In genomic region chr1:150559627-150560010, GRCh38 we compare ENCODE assay signal across 15 cellular contexts. TPM values are rescaled to one million over a fixed set of nuclear protein-coding genes. Genes with fewer than 3 reads are reported as not detected.
DNase-seq lines count a peak whose midpoint lies in the region; ATAC-seq and TF ChIP-seq lines count a peak whose summit lies in the region.
"Had no signal": no experiment of that assay in that cellular context is flagged by ENCODE, and none has a peak within 500 bp of the region (broad histone marks: within the 10 kb centered on the region; RNA-seq: fewer than 3 reads in every experiment).

No MANE protein-coding gene starts in this region.

- H3K4me1 Mint-ChIP-seq in CD4-positive, CD25-positive, alpha-beta regulatory T cell = peaks cover 12 to 48% (median 32%) of the 10 kb centered on the region in 4 donors

- H3K27ac ChIP-seq in CD4-positive, CD25-positive, alpha-beta regulatory T cell (ENCODE audit: insufficient read depth, low read length, poor library complexity, severe bottlenecking) = peak overlapping the region; percentile 95
- peak overlapping the region; percentile 100 for H3K27ac ChIP-seq in RWPE1
- peak overlapping the region; percentile 93 to 100 (median 98) for H3K27ac ChIP-seq in esophagus muscularis mucosa (replicated peaks in 1 of 4)
- peak overlapping the region; percentile 100 for H3K27ac ChIP-seq in prostate gland
- H3K27ac ChIP-seq: foreskin keratinocyte had no signal

- peak overlapping the region in 2 of 4 donors; percentile 88 to 93 for H3K4me3 Mint-ChIP-seq in CD4-positive, CD25-positive, alpha-beta regulatory T cell

- peaks cover 10% of the 10 kb centered on the region for H3K36me3 Mint-ChIP-seq in CD4-positive, CD25-positive, alpha-beta regulatory T cell

- no peak for TF ChIP-seq POLR2A in esophagus muscularis mucosa (IDR thresholded peaks at IDR 0.05; ENCODE audit: low read depth)
- no peak for TF ChIP-seq POLR2A in prostate gland (IDR thresholded peaks at IDR 0.05)

- POLR2A ChIA-PET in RWPE1 (lab: Yijun Ruan, JAX; ENCODE audit: low non-redundant PET) = interaction anchor here (1.7 kb wide), 1 partner anchor 20 kb away, joined by 7 read pairs; the partner anchor contains the start of gene MCL1

- DNase-seq in CD4-positive, CD25-positive, alpha-beta regulatory T cell = no peak
- no peak for DNase-seq in RWPE1 (ENCODE audit: low spot score)
- no peak for DNase-seq in esophagus muscularis mucosa (ENCODE audit: extremely low spot score)
- DNase-seq in prostate gland (ENCODE audit: low spot score) = no peak
- DNase-seq in GM20000 (ENCODE audit: low spot score) = no peak
- DNase-seq in NCI-H2029 (lab: John Stamatoyannopoulos, UW) = no peak
- no peak for DNase-seq in DMS 273 treated with DMSO at 0.1 percent for 48 hours (lab: John Stamatoyannopoulos, UW)
- DNase-seq: activated gamma-delta T cell, foreskin keratinocyte, NCI-H1436 treated with DMSO at 0.1 percent for 48 hours, SW 1271 had no signal

- H3K9me3 Mint-ChIP-seq in CD4-positive, CD25-positive, alpha-beta regulatory T cell = no peaks in the 10 kb centered on the region
- H3K9me3 Mint-ChIP-seq: activated CD4-positive, alpha-beta T cell treated with anti-CD3 and anti-CD28 coated beads, Interleukin-2, amount 10 ng/mL, durations not matched to agents 24 days and 14 days had no signal

- H3K36me3 ChIP-seq in CD4-positive, CD25-positive, alpha-beta regulatory T cell (ENCODE audit: control insufficient read depth, insufficient read depth, low read length) = peaks cover 3% of the 10 kb centered on the region
- peaks cover 6 to 43% (median 34%) of the 10 kb centered on the region in 4 donors for H3K36me3 ChIP-seq in esophagus muscularis mucosa
- no peaks in the 10 kb centered on the region for H3K36me3 ChIP-seq in prostate gland

- no peaks in the 10 kb centered on the region for H3K9me3 ChIP-seq in CD4-positive, CD25-positive, alpha-beta regulatory T cell (ENCODE audit: control insufficient read depth in 2 of 2, low read length in 2 of 2)
- H3K9me3 ChIP-seq in esophagus muscularis mucosa (no peaks in the 10 kb centered on the region), prostate gland (no peaks in the 10 kb centered on the region)

- no peak for TF ChIP-seq EP300 in esophagus muscularis mucosa (IDR thresholded peaks at IDR 0.05)

- H3K4me1 ChIP-seq in CD4-positive, CD25-positive, alpha-beta regulatory T cell (ENCODE audit: control insufficient read depth, insufficient read depth, low read length, poor library complexity, severe bottlenecking) = peaks cover 50% of the 10 kb centered on the region
- peaks cover 52 to 93% (median 68%) of the 10 kb centered on the region in 4 donors for H3K4me1 ChIP-seq in esophagus muscularis mucosa
- peaks cover 26% of the 10 kb centered on the region for H3K4me1 ChIP-seq in prostate gland (replicated peaks)

- WGBS in esophagus muscularis mucosa = 72% methylated on average over 3 of the region's 10 CpGs
- WGBS in prostate gland = 65% methylated on average over 10 of the region's 10 CpGs

- CTCF ChIA-PET in RWPE1 (lab: Yijun Ruan, JAX) = interaction anchor here (0.6 to 2.9 kb wide), 12 partner anchors 8 to 446 kb away, joined by 3 to 15 read pairs (median 4); no protein-coding TSS in a partner anchor

- H3K27ac Mint-ChIP-seq in CD4-positive, CD25-positive, alpha-beta regulatory T cell = peak overlapping the region in 2 of 3 donors; percentile 99 to 100

- intact Hi-C loops in esophagus muscularis mucosa (cut with DNase I) (loop anchor here (2.0 to 10.0 kb wide), 2 partner anchors 61 to 255 kb away; no protein-coding TSS in a partner anchor), prostate gland (cut with DNase I) (loop anchor here (2.0 to 10.0 kb wide), 3 partner anchors 61 to 253 kb away; partner anchors contain the start of gene RPRD2)

- no peaks in the 10 kb centered on the region for H3K27me3 Mint-ChIP-seq in CD4-positive, CD25-positive, alpha-beta regulatory T cell
- H3K27me3 Mint-ChIP-seq: activated CD4-positive, alpha-beta T cell treated with anti-CD3 and anti-CD28 coated beads, Interleukin-2, amount 10 ng/mL, durations not matched to agents 24 days and 14 days had no signal

- no peak for TF ChIP-seq CTCF in RWPE1 (conservative IDR thresholded peaks at IDR 0.05; ENCODE audit: low read depth)
- TF ChIP-seq CTCF in esophagus muscularis mucosa (IDR thresholded peaks at IDR 0.05) = no peak
- TF ChIP-seq CTCF in prostate gland (IDR thresholded peaks at IDR 0.05) = no peak
- TF ChIP-seq CTCF in GM20000 (IDR thresholded peaks at IDR 0.05; ENCODE audit: extremely low read depth, missing control alignments) = no peak

- no peaks in the 10 kb centered on the region for H3K27me3 ChIP-seq in CD4-positive, CD25-positive, alpha-beta regulatory T cell (ENCODE audit: control insufficient read depth, insufficient read depth, low read length)
- no peaks in the 10 kb centered on the region for H3K27me3 ChIP-seq in esophagus muscularis mucosa
- no peaks in the 10 kb centered on the region for H3K27me3 ChIP-seq in prostate gland (replicated peaks; ENCODE audit: insufficient read depth)
- H3K27me3 ChIP-seq: foreskin keratinocyte had no signal

- ATAC-seq in CD4-positive, CD25-positive, alpha-beta regulatory T cell (ENCODE audit: low read depth in 2 of 2) = no peak
- ATAC-seq in esophagus mucosa = no peak
- ATAC-seq: foreskin keratinocyte had no signal

- no peak overlapping the region for H3K4me3 ChIP-seq in CD4-positive, CD25-positive, alpha-beta regulatory T cell (ENCODE audit: low read depth, low read length)
- H3K4me3 ChIP-seq in esophagus muscularis mucosa (peak overlapping the region; percentile 59 to 64 (median 61)), prostate gland (no peak overlapping the region)

RNA-seq across cellular contexts. Expression of gene ADAMTSL4, which starts 10.4 kb away (rescaled TPM):
- 0.12 TPM for total RNA-seq in CD4-positive, CD25-positive, alpha-beta regulatory T cell
- under 1 TPM in 1 of 4 donors, not detected in 3; 0.22 TPM for polyA plus RNA-seq in CD4-positive, CD25-positive, alpha-beta regulatory T cell
- total RNA-seq in esophagus muscularis mucosa (10 to 100 TPM; 33.6 to 86.1 (median 48.2) TPM), prostate gland (1 to 10 TPM; 3.7 to 9.7 TPM), esophagus mucosa (42.9 TPM)

RNA-seq across cellular contexts. Expression of gene MCL1, which starts 19.8 kb away (rescaled TPM):
- total RNA-seq in CD4-positive, CD25-positive, alpha-beta regulatory T cell = 764 TPM
- polyA plus RNA-seq in CD4-positive, CD25-positive, alpha-beta regulatory T cell = 100 to 1,000 TPM; 167 to 209 (median 178) TPM
- total RNA-seq in esophagus muscularis mucosa = 100 to 1,000 TPM; 192 to 460 (median 255) TPM
- total RNA-seq in prostate gland = 100 to 1,000 TPM; 161 to 168 TPM
- 169 TPM for total RNA-seq in esophagus mucosa

RNA-seq across cellular contexts. Expression of gene FALEC, which starts 44.1 kb away (rescaled TPM):
- total RNA-seq in CD4-positive, CD25-positive, alpha-beta regulatory T cell = not detected
- under 1 TPM in 1 of 4 donors, not detected in 3; 0.42 TPM for polyA plus RNA-seq in CD4-positive, CD25-positive, alpha-beta regulatory T cell
- not detected for total RNA-seq in esophagus muscularis mucosa
- not detected for total RNA-seq in prostate gland
- 1.6 TPM for total RNA-seq in esophagus mucosa
- total RNA-seq: activated CD4-positive, alpha-beta T cell treated with anti-CD3 and anti-CD28 coated beads, Interleukin-2, amount 10 ng/mL, durations not matched to agents 24 days and 14 days; foreskin keratinocyte; renal cortical epithelial cell had no signal
- polyA plus RNA-seq: BJ had no signal

RNA-seq across cellular contexts. Expression of gene ECM1, which starts 51.7 kb away (rescaled TPM):
- total RNA-seq in CD4-positive, CD25-positive, alpha-beta regulatory T cell = 0.22 TPM
- polyA plus RNA-seq in CD4-positive, CD25-positive, alpha-beta regulatory T cell = under 1 TPM in 1 of 4 donors, not detected in 3; 0.10 TPM
- total RNA-seq in esophagus muscularis mucosa = 10 to 100 TPM; 17.4 to 32.9 (median 18.6) TPM
- total RNA-seq in prostate gland = 10 to 100 TPM in 1 of 2 donors, 1 to 10 TPM in 1; 4.7 to 12.3 TPM
- total RNA-seq in esophagus mucosa = 438 TPM

Comparison
In these comparisons a context has a peak if more than half of its experiments do, and no peak if none do; other contexts are left out.
1. H3K4me3 ChIP-seq: peak in esophagus muscularis mucosa (4 of 4); none in CD4-positive, CD25-positive, alpha-beta regulatory T cell (single experiment) and prostate gland (0 of 2).
2. Peak in every context shown above with its lines, with median percentiles within 50 percentile points of each other: H3K27ac ChIP-seq.